Comparison of ENCODE assay signal across 10 cellular contexts in genomic region chr2:28360066-28360741, GRCh38. TPM values are rescaled to one million over a fixed set of nuclear protein-coding genes. Genes with fewer than 3 reads are reported as not detected.
A peak's percentile ranks its signal among the peaks of the same experiment; 100 is the strongest.
DNase-seq lines count a peak whose midpoint lies in the region; ATAC-seq and TF ChIP-seq lines count a peak whose summit lies in the region.
"Had no signal": no experiment of that assay in that cellular context is flagged by ENCODE, and none has a peak within 500 bp of the region (broad histone marks: within the 10 kb centered on the region; RNA-seq: fewer than 3 reads in every experiment).

No MANE protein-coding gene starts in this region.

- no peaks in the 10 kb centered on the region for H3K9me2 ChIP-seq in MM.1S (replicated peaks; ENCODE audit: insufficient read depth, low read length)

- H3K4me1 ChIP-seq in CD8-positive, alpha-beta T cell (ENCODE audit: insufficient read depth, low read length), result peaks cover 56% of the 10 kb centered on the region
- H3K4me1 ChIP-seq in MM.1S (ENCODE audit: low read length) (peaks cover 13% of the 10 kb centered on the region), tibial nerve (peaks cover 0 to 22% (median 17%) of the 10 kb centered on the region in 4 donors)

- H3K4me1 Mint-ChIP-seq in CD8-positive, alpha-beta T cell (ENCODE audit: low read depth), result peaks cover 50% of the 10 kb centered on the region
- peaks cover 70% of the 10 kb centered on the region for H3K4me1 Mint-ChIP-seq in activated T-helper 2 cell treated with anti-CD3 and anti-CD28 coated beads, Interferon-gamma antibody, Interleukin-2, Interleukin-4, amounts not matched to agents 10 μg/mL and 5 μg/mL and 100 μg/mL, durations not matched to agents 14 hours and 24 hours and 36 hours (ENCODE audit: low read depth)
- H3K4me1 Mint-ChIP-seq in nephron, result peaks cover 50% of the 10 kb centered on the region

- H3K4me3 Mint-ChIP-seq in CD8-positive, alpha-beta T cell, result peak overlapping the region; percentile 51
- peak overlapping the region; percentile 9 for H3K4me3 Mint-ChIP-seq in activated T-helper 2 cell treated with anti-CD3 and anti-CD28 coated beads, Interferon-gamma antibody, Interleukin-2, Interleukin-4, amounts not matched to agents 10 μg/mL and 5 μg/mL and 100 μg/mL, durations not matched to agents 14 hours and 24 hours and 36 hours (ENCODE audit: low read depth)
- H3K4me3 Mint-ChIP-seq in nephron, result no peak overlapping the region

- H3K9me3 ChIP-seq in CD8-positive, alpha-beta T cell (ENCODE audit: low read length), result no peaks in the 10 kb centered on the region
- H3K9me3 ChIP-seq in MM.1S (replicated peaks; ENCODE audit: insufficient read depth, low read length) (no peaks in the 10 kb centered on the region), tibial nerve (no peaks in the 10 kb centered on the region)
- H3K9me3 ChIP-seq: tibial artery had no signal

- peaks cover 10% of the 10 kb centered on the region for H3F3A ChIP-seq in MM.1S (ENCODE audit: insufficient read depth, low read length)

- peak overlapping the region; percentile 58; the same call in 1 of the 2 replicates for H3K4me2 ChIP-seq in MM.1S (ENCODE audit: low read depth, low read length)

- intact Hi-C loops in CD8-positive, alpha-beta T cell (cut with DNase I, micrococcal nuclease), result no loop called here
- intact Hi-C loops in activated T-helper 2 cell treated with anti-CD3 and anti-CD28 coated beads, Interferon-gamma antibody, Interleukin-2, Interleukin-4, amounts not matched to agents 10 μg/mL and 5 μg/mL and 100 μg/mL, durations not matched to agents 14 hours and 24 hours and 36 hours (cut with micrococcal nuclease), result no loop called here

- H3K27ac ChIP-seq in CD8-positive, alpha-beta T cell (ENCODE audit: low read depth, low read length), result peak overlapping the region; percentile 21
- H3K27ac ChIP-seq in MM.1S (ENCODE audit: low read length), result peak overlapping the region; percentile 80
- H3K27ac ChIP-seq in tibial nerve, result peak overlapping the region in 2 of 4 donors; percentile 24 to 26
- H3K27ac ChIP-seq: tibial artery had no signal

- H3K27me3 ChIP-seq in CD8-positive, alpha-beta T cell (ENCODE audit: insufficient read depth, low read length), result no peaks in the 10 kb centered on the region
- H3K27me3 ChIP-seq in MM.1S (replicated peaks; ENCODE audit: insufficient read depth, low read length) (no peaks in the 10 kb centered on the region), tibial nerve (no peaks in the 10 kb centered on the region)
- H3K27me3 ChIP-seq: tibial artery had no signal

- H3K27ac Mint-ChIP-seq in CD8-positive, alpha-beta T cell, result peak overlapping the region; percentile 93
- peak overlapping the region; percentile 66 for H3K27ac Mint-ChIP-seq in activated T-helper 2 cell treated with anti-CD3 and anti-CD28 coated beads, Interferon-gamma antibody, Interleukin-2, Interleukin-4, amounts not matched to agents 10 μg/mL and 5 μg/mL and 100 μg/mL, durations not matched to agents 14 hours and 24 hours and 36 hours
- peak overlapping the region; percentile 38 to 73 (median 60) for H3K27ac Mint-ChIP-seq in nephron

- DNase-seq in CD8-positive, alpha-beta T cell, result no peak
- no peak for DNase-seq in MM.1S
- DNase-seq in activated T-helper 2 cell treated with anti-CD3 and anti-CD28 coated beads, Interferon-gamma antibody, Interleukin-2, Interleukin-4, amounts not matched to agents 10 μg/mL and 5 μg/mL and 100 μg/mL, durations not matched to agents 14 hours and 24 hours and 36 hours (ENCODE audit: low spot score), result no peak
- no peak for DNase-seq in tibial nerve (ENCODE audit: low spot score in 2 of 2)
- DNase-seq in stimulated activated naive CD4-positive, alpha-beta T cell treated with Interleukin-2 at 50 U/mL for 16 hours (lab: John Stamatoyannopoulos, UW), result no peak
- DNase-seq in GOT3 (lab: John Stamatoyannopoulos, UW), result no peak
- DNase-seq: tibial artery had no signal

- 80 to 85% methylated on average over 14 to 15 of the region's 15 CpGs for WGBS in tibial nerve, 2 donors

- peak overlapping the region; percentile 21; the same call in 1 of the 2 replicates for H2AFZ ChIP-seq in MM.1S (ENCODE audit: low read length)

- no peaks in the 10 kb centered on the region for H3K79me2 ChIP-seq in MM.1S (ENCODE audit: low read length)

- peak overlapping the region; percentile 51 for H3K9ac ChIP-seq in MM.1S (ENCODE audit: low read length)

- POLR2A ChIA-PET in CD8-positive, alpha-beta T cell (lab: Charles Lee), result interaction anchor here (0.9 to 1.1 kb wide), 2 partner anchors 19 to 30 kb away, joined by 3 read pairs; no protein-coding TSS in a partner anchor

- TF ChIP-seq CTCF in CD8-positive, alpha-beta T cell (IDR thresholded peaks at IDR 0.05), result no peak
- TF ChIP-seq CTCF in MM.1S (IDR thresholded peaks at IDR 0.05; ENCODE audit: low read length) (no peak), nephron (IDR thresholded peaks at IDR 0.05; ENCODE audit: unreplicated experiment in 3 of 3) (no peak), tibial nerve (IDR thresholded peaks at IDR 0.05) (no peak)

- no peaks in the 10 kb centered on the region for H3K9me3 Mint-ChIP-seq in CD8-positive, alpha-beta T cell
- no peaks in the 10 kb centered on the region for H3K9me3 Mint-ChIP-seq in activated T-helper 2 cell treated with anti-CD3 and anti-CD28 coated beads, Interferon-gamma antibody, Interleukin-2, Interleukin-4, amounts not matched to agents 10 μg/mL and 5 μg/mL and 100 μg/mL, durations not matched to agents 14 hours and 24 hours and 36 hours
- no peaks in the 10 kb centered on the region for H3K9me3 Mint-ChIP-seq in nephron

- peaks cover 4% of the 10 kb centered on the region for H3K27me3 Mint-ChIP-seq in CD8-positive, alpha-beta T cell (ENCODE audit: low read depth)
- peaks cover 4% of the 10 kb centered on the region for H3K27me3 Mint-ChIP-seq in activated T-helper 2 cell treated with anti-CD3 and anti-CD28 coated beads, Interferon-gamma antibody, Interleukin-2, Interleukin-4, amounts not matched to agents 10 μg/mL and 5 μg/mL and 100 μg/mL, durations not matched to agents 14 hours and 24 hours and 36 hours (ENCODE audit: low read depth)
- H3K27me3 Mint-ChIP-seq in nephron (ENCODE audit: low read depth), result peaks cover 11% of the 10 kb centered on the region

- CTCF ChIA-PET in CD8-positive, alpha-beta T cell (lab: Charles Lee), result no interaction called here

- TF ChIP-seq POLR2A in tibial nerve (IDR thresholded peaks at IDR 0.05), result no peak

- H4K20me1 ChIP-seq in MM.1S (ENCODE audit: insufficient read depth, low read length), result no peaks in the 10 kb centered on the region

- no peak for TF ChIP-seq EP300 in tibial nerve (IDR thresholded peaks at IDR 0.05)

- no peaks in the 10 kb centered on the region for H3K36me3 ChIP-seq in CD8-positive, alpha-beta T cell (ENCODE audit: insufficient read depth, low read length)
- no peaks in the 10 kb centered on the region for H3K36me3 ChIP-seq in MM.1S (replicated peaks; ENCODE audit: insufficient read depth, low read length)
- no peaks in the 10 kb centered on the region for H3K36me3 ChIP-seq in tibial nerve
- H3K36me3 ChIP-seq: tibial artery had no signal

- no peaks in the 10 kb centered on the region for H3K36me3 Mint-ChIP-seq in CD8-positive, alpha-beta T cell
- peaks cover 9% of the 10 kb centered on the region for H3K36me3 Mint-ChIP-seq in activated T-helper 2 cell treated with anti-CD3 and anti-CD28 coated beads, Interferon-gamma antibody, Interleukin-2, Interleukin-4, amounts not matched to agents 10 μg/mL and 5 μg/mL and 100 μg/mL, durations not matched to agents 14 hours and 24 hours and 36 hours (ENCODE audit: low read depth)
- no peaks in the 10 kb centered on the region for H3K36me3 Mint-ChIP-seq in nephron (ENCODE audit: low read depth)

- H3K4me3 ChIP-seq in CD8-positive, alpha-beta T cell (ENCODE audit: low read depth, low read length), result peak overlapping the region; percentile 25
- H3K4me3 ChIP-seq in MM.1S (ENCODE audit: low read length) (no peak overlapping the region), tibial nerve (no peak overlapping the region)
- H3K4me3 ChIP-seq: GM12878, tibial artery had no signal

- no peak for ATAC-seq in CD8-positive, alpha-beta T cell
- no peak for ATAC-seq in GM19328 (IDR thresholded peaks at IDR 0.05; ENCODE audit: unreplicated experiment)

RNA-seq across cellular contexts. Expression of gene FOSL2, which starts 32.5 kb away (rescaled TPM):
- 100 to 1,000 TPM; 359 to 360 TPM for total RNA-seq in CD8-positive, alpha-beta T cell
- 146 and 156 TPM in 2 replicates for total RNA-seq in activated T-helper 2 cell treated with anti-CD3 and anti-CD28 coated beads, Interferon-gamma antibody, Interleukin-2, Interleukin-4, amounts not matched to agents 10 μg/mL and 5 μg/mL and 100 μg/mL, durations not matched to agents 14 hours and 24 hours and 36 hours
- total RNA-seq in tibial nerve, result 100 to 1,000 TPM; 141 to 207 (median 190) TPM

Comparison
In these comparisons a context has a peak if more than half of its experiments do, and no peak if none do; other contexts are left out.
1. H3K4me3 Mint-ChIP-seq: peak in CD8-positive, alpha-beta T cell (single experiment) and activated T-helper 2 cell treated with anti-CD3 and anti-CD28 coated beads, Interferon-gamma antibody, Interleukin-2, Interleukin-4, amounts not matched to agents 10 μg/mL and 5 μg/mL and 100 μg/mL, durations not matched to agents 14 hours and 24 hours and 36 hours (single experiment); none in nephron (0 of 3).
2. Peak in every context shown above with its lines, with median percentiles within 50 percentile points of each other: H3K27ac Mint-ChIP-seq.